1 cellular context compared by ENCODE assay signal in the genomic region with DNA sequence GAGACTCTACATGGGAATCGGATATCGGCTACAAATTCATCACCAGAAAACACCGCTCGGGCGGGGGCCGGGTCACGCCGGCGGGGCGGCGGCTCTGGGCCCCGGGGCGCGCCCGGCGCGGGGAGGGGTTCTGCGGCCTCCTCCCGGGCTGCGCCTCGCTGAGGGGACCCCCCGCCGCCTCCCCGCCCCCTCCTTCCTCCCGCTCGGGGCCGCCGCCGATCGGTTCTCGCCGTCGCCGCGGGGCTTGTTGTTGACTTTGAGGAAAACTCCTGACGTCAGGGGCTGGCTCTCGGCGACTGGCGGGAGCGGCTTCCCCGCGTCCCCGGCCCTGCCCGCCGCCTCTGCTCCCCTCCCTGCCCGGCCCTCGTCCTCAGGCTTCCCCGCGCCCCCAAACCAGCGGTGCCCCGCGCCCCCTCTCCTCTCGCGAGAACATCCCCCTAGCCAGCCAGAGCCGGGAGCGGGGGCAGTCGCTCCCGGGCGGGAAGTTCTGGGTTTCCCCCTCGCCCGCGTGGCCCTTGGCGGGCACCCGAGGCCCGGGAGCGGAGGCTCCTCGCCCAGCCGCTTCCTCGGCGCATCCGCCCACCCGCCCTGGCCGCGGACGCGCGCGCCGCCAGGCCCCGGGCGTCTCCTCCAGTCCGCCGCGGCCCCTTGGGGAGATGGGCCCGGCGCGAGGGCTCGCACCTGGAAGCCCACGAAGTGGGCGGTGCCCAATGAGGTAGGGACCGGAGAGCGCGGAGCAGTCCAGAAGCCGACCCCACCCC.
TF ChIP-seq lines count a peak whose summit lies in the region.

No MANE protein-coding gene starts in this region.

TF ChIP-seq in HEK293, 187 proteins besides CTCF, POLR2A, EP300 and RAD21 (continued from another document):
- TF ChIP-seq, protein P1, sequence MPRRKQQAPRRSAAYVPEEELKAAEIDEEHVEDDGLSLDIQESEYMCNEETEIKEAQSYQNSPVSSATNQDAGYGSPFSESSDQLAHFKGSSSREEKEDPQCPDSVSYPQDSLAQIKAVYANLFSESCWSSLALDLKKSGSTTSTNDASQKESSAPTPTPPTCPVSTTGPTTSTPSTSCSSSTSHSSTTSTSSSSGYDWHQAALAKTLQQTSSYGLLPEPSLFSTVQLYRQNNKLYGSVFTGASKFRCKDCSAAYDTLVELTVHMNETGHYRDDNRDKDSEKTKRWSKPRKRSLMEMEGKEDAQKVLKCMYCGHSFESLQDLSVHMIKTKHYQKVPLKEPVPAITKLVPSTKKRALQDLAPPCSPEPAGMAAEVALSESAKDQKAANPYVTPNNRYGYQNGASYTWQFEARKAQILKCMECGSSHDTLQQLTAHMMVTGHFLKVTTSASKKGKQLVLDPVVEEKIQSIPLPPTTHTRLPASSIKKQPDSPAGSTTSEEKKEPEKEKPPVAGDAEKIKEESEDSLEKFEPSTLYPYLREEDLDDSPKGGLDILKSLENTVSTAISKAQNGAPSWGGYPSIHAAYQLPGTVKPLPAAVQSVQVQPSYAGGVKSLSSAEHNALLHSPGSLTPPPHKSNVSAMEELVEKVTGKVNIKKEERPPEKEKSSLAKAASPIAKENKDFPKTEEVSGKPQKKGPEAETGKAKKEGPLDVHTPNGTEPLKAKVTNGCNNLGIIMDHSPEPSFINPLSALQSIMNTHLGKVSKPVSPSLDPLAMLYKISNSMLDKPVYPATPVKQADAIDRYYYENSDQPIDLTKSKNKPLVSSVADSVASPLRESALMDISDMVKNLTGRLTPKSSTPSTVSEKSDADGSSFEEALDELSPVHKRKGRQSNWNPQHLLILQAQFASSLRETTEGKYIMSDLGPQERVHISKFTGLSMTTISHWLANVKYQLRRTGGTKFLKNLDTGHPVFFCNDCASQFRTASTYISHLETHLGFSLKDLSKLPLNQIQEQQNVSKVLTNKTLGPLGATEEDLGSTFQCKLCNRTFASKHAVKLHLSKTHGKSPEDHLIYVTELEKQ (tag by site-specific recombination; IDR thresholded peaks at IDR 0.05; ENCODE audit: borderline replicate concordance): peak; percentile 37; the same call in 1 of the 2 replicates
- peak; percentile 89 for TF ChIP-seq ZNF660 (tag by site-specific recombination; IDR thresholded peaks at IDR 0.05)
- TF ChIP-seq, protein P2, sequence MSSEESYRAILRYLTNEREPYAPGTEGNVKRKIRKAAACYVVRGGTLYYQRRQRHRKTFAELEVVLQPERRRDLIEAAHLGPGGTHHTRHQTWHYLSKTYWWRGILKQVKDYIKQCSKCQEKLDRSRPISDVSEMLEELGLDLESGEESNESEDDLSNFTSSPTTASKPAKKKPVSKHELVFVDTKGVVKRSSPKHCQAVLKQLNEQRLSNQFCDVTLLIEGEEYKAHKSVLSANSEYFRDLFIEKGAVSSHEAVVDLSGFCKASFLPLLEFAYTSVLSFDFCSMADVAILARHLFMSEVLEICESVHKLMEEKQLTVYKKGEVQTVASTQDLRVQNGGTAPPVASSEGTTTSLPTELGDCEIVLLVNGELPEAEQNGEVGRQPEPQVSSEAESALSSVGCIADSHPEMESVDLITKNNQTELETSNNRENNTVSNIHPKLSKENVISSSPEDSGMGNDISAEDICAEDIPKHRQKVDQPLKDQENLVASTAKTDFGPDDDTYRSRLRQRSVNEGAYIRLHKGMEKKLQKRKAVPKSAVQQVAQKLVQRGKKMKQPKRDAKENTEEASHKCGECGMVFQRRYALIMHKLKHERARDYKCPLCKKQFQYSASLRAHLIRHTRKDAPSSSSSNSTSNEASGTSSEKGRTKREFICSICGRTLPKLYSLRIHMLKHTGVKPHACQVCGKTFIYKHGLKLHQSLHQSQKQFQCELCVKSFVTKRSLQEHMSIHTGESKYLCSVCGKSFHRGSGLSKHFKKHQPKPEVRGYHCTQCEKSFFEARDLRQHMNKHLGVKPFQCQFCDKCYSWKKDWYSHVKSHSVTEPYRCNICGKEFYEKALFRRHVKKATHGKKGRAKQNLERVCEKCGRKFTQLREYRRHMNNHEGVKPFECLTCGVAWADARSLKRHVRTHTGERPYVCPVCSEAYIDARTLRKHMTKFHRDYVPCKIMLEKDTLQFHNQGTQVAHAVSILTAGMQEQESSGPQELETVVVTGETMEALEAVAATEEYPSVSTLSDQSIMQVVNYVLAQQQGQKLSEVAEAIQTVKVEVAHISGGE (tag by site-specific recombination; conservative IDR thresholded peaks at IDR 0.05; ENCODE audit: low read depth): peak; percentile 30; the same call in 1 of the 2 replicates
- TF ChIP-seq ZNF626 (tag by site-specific recombination; IDR thresholded peaks at IDR 0.05): peak; percentile 68; the same call in 1 of the 2 replicates
- 0 out of 2 replicates have a peak, but pooled peaks have one; percentile 40 for TF ChIP-seq ZNF37A (tag by site-specific recombination; IDR thresholded peaks at IDR 0.05)
- peak; percentile 75 for TF ChIP-seq SP2 (tag by site-specific recombination; IDR thresholded peaks at IDR 0.05)
- peak; percentile 56; the same call in 1 of the 2 replicates for TF ChIP-seq ZNF596 (tag by site-specific recombination; IDR thresholded peaks at IDR 0.05)
- TF ChIP-seq EGR2 (tag by site-specific recombination; IDR thresholded peaks at IDR 0.05; ENCODE audit: low read depth): peak; percentile 83
- TF ChIP-seq, protein P3, sequence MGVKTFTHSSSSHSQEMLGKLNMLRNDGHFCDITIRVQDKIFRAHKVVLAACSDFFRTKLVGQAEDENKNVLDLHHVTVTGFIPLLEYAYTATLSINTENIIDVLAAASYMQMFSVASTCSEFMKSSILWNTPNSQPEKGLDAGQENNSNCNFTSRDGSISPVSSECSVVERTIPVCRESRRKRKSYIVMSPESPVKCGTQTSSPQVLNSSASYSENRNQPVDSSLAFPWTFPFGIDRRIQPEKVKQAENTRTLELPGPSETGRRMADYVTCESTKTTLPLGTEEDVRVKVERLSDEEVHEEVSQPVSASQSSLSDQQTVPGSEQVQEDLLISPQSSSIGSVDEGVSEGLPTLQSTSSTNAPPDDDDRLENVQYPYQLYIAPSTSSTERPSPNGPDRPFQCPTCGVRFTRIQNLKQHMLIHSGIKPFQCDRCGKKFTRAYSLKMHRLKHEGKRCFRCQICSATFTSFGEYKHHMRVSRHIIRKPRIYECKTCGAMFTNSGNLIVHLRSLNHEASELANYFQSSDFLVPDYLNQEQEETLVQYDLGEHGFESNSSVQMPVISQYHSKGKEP (tag by site-specific recombination; IDR thresholded peaks at IDR 0.05): peak; percentile 16; the same call in 1 of the 2 replicates
- TF ChIP-seq, protein P4, sequence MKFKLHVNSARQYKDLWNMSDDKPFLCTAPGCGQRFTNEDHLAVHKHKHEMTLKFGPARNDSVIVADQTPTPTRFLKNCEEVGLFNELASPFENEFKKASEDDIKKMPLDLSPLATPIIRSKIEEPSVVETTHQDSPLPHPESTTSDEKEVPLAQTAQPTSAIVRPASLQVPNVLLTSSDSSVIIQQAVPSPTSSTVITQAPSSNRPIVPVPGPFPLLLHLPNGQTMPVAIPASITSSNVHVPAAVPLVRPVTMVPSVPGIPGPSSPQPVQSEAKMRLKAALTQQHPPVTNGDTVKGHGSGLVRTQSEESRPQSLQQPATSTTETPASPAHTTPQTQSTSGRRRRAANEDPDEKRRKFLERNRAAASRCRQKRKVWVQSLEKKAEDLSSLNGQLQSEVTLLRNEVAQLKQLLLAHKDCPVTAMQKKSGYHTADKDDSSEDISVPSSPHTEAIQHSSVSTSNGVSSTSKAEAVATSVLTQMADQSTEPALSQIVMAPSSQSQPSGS (tag by site-specific recombination; IDR thresholded peaks at IDR 0.05; ENCODE audit: low read depth): peak; percentile 52; the same call in 1 of the 2 replicates
- peak; percentile 42 for TF ChIP-seq ZXDB (tag by site-specific recombination; IDR thresholded peaks at IDR 0.05)
- TF ChIP-seq ZBTB17 (tag by site-specific recombination; IDR thresholded peaks at IDR 0.05): peak; percentile 80; the same call in 1 of the 2 replicates
- TF ChIP-seq, protein P5, sequence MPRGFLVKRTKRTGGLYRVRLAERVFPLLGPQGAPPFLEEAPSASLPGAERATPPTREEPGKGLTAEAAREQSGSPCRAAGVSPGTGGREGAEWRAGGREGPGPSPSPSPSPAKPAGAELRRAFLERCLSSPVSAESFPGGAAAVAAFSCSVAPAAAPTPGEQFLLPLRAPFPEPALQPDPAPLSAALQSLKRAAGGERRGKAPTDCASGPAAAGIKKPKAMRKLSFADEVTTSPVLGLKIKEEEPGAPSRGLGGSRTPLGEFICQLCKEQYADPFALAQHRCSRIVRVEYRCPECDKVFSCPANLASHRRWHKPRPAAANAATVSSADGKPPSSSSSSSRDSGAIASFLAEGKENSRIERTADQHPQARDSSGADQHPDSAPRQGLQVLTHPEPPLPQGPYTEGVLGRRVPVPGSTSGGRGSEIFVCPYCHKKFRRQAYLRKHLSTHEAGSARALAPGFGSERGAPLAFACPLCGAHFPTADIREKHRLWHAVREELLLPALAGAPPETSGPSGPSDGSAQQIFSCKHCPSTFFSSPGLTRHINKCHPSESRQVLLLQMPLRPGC (tag by site-specific recombination; IDR thresholded peaks at IDR 0.05): peak; percentile 22; the same call in 1 of the 2 replicates
- TF ChIP-seq MEIS1 (CRISPR knock-in tag; IDR thresholded peaks at IDR 0.05; ENCODE audit: borderline replicate concordance): peak; percentile 67; the same call in 1 of the 2 replicates
- TF ChIP-seq, protein P6, sequence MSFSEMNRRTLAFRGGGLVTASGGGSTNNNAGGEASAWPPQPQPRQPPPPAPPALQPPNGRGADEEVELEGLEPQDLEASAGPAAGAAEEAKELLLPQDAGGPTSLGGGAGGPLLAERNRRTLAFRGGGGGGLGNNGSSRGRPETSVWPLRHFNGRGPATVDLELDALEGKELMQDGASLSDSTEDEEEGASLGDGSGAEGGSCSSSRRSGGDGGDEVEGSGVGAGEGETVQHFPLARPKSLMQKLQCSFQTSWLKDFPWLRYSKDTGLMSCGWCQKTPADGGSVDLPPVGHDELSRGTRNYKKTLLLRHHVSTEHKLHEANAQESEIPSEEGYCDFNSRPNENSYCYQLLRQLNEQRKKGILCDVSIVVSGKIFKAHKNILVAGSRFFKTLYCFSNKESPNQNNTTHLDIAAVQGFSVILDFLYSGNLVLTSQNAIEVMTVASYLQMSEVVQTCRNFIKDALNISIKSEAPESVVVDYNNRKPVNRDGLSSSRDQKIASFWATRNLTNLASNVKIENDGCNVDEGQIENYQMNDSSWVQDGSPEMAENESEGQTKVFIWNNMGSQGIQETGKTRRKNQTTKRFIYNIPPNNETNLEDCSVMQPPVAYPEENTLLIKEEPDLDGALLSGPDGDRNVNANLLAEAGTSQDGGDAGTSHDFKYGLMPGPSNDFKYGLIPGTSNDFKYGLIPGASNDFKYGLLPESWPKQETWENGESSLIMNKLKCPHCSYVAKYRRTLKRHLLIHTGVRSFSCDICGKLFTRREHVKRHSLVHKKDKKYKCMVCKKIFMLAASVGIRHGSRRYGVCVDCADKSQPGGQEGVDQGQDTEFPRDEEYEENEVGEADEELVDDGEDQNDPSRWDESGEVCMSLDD (tag by site-specific recombination; IDR thresholded peaks at IDR 0.05): peak; percentile 80
- 0 out of 2 replicates have a peak, but pooled peaks have one; percentile 68 for TF ChIP-seq SP3 (tag by site-specific recombination; IDR thresholded peaks at IDR 0.05)
- TF ChIP-seq KLF1 (tag by site-specific recombination; IDR thresholded peaks at IDR 0.05): peak; percentile 78
- peak; percentile 89; the same call in 1 of the 2 replicates for TF ChIP-seq KLF9 (tag by site-specific recombination; IDR thresholded peaks at IDR 0.05; ENCODE audit: low read depth)
- peak; percentile 94 for TF ChIP-seq KLF10 (tag by site-specific recombination; IDR thresholded peaks at IDR 0.05)
- no peak for TF ChIP-seq ZNF292 (tag by site-specific recombination; IDR thresholded peaks at IDR 0.05; ENCODE audit: borderline replicate concordance, low read depth)
- 0 out of 2 replicates have a peak, but pooled peaks have one; percentile 12 for TF ChIP-seq ZNF146 (tag by site-specific recombination; IDR thresholded peaks at IDR 0.05)
- no peak for TF ChIP-seq ZNF624 (tag by site-specific recombination; IDR thresholded peaks at IDR 0.05)
- peak; percentile 32; the same call in 1 of the 2 replicates for TF ChIP-seq OSR2 (tag by site-specific recombination; IDR thresholded peaks at IDR 0.05)
- TF ChIP-seq GLI2 (tag by site-specific recombination; IDR thresholded peaks at IDR 0.05; ENCODE audit: borderline replicate concordance, low read depth): no peak
- peak; percentile 39 for TF ChIP-seq ZNF510 (tag by site-specific recombination; IDR thresholded peaks at IDR 0.05; ENCODE audit: insufficient replicate concordance)
- peak; percentile 45; the same call in 1 of the 2 replicates for TF ChIP-seq ZBTB21 (tag by site-specific recombination; IDR thresholded peaks at IDR 0.05)
- TF ChIP-seq ZSCAN30 (tag by site-specific recombination; IDR thresholded peaks at IDR 0.05): peak; percentile 84
- peak; percentile 14; the same call in 1 of the 2 replicates for TF ChIP-seq KLF7 (tag by site-specific recombination; IDR thresholded peaks at IDR 0.05; ENCODE audit: borderline replicate concordance)
- peak; percentile 27; the same call in 1 of the 2 replicates for TF ChIP-seq ZSCAN23 (tag by site-specific recombination; IDR thresholded peaks at IDR 0.05)
- TF ChIP-seq ZNF335 (tag by site-specific recombination; conservative IDR thresholded peaks at IDR 0.05): peak; percentile 25; the same call in 1 of the 2 replicates
- TF ChIP-seq ZNF777 (tag by site-specific recombination; IDR thresholded peaks at IDR 0.05; ENCODE audit: borderline replicate concordance): no peak
- TF ChIP-seq ZNF561 (tag by site-specific recombination; IDR thresholded peaks at IDR 0.05; ENCODE audit: borderline replicate concordance): peak; percentile 88; the same call in 1 of the 2 replicates
- TF ChIP-seq OVOL3 (tag by site-specific recombination; IDR thresholded peaks at IDR 0.05): 0 out of 2 replicates have a peak, but pooled peaks have one; percentile 42
- peak; percentile 83 for TF ChIP-seq ZFHX2 (tag by site-specific recombination; conservative IDR thresholded peaks at IDR 0.05)
- TF ChIP-seq HOXA7 (CRISPR knock-in tag; IDR thresholded peaks at IDR 0.05; ENCODE audit: borderline replicate concordance): no peak
- TF ChIP-seq ZNF114 (tag by site-specific recombination; IDR thresholded peaks at IDR 0.05): no peak
- peak; percentile 86 for TF ChIP-seq IKZF3 (tag by site-specific recombination; IDR thresholded peaks at IDR 0.05)
TF ChIP-seq in HEK293: peak in this region for 58.
